8 cellular contexts compared by ENCODE assay signal in the genomic region with DNA sequence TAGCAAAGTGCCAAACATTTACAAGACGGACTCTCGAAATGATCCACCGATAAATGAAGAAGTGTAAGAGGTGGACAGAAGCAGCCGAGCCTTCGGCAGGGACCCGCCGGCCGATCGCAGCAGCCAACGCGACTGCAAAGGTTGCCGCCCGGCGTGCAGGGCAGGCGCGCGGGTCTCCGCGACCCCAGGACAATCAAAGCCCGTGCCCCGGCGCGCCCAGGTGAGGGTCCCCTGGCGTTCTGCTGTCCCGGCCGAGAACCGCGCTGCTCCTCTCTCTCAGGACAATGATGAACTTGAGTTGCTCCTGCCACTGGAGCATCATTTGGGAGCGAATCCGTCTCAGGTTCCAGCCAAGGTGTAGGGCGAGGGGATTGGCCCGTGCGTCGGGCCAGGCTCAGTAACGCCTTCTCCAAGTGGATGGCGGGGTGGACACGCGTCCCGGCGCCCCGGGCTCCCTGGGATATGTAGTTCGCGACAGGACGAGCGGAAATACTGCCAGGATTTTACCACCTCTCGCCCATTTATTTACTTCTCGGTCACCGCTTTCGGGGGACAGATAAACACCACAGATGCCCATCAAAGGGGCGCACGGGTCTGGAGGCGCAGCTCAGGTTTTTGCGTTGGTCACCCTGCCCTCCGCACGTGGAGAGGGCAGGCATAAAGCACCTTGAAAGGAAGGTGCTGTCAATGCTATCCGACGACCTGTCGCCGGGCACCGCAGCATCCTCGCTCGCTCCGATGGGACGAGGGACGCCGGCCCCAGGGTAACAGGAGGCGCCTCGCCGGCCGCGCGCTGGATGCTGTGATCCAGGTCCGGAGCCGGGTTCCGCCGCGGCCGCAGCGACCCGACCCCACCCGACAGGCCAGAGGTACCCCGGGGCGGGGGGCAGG. TPM values are rescaled to one million over a fixed set of nuclear protein-coding genes. Genes with fewer than 3 reads are reported as not detected.
A peak's percentile ranks its signal among the peaks of the same experiment; 100 is the strongest.
DNase-seq lines count a peak whose midpoint lies in the region; ATAC-seq and TF ChIP-seq lines count a peak whose summit lies in the region.

BIVM (plus strand) TSS at position 467 of the 891 bp plus-strand sequence. CDS start 8,149 bp downstream, outside the sequence.
POGLUT2 (minus strand) TSS at position 324 of the 891 bp plus-strand sequence; CDS start at position 18, 306 bp downstream.

- no peaks in the 10 kb centered on the region for H3K36me3 Mint-ChIP-seq in natural killer cell

- peaks cover 30 to 41% of the 10 kb centered on the region in 2 donors for H3K4me1 Mint-ChIP-seq in natural killer cell

- no peaks in the 10 kb centered on the region for H3K9me3 Mint-ChIP-seq in natural killer cell

- peaks cover 0 to 3% of the 10 kb centered on the region in 2 donors for H3K27me3 Mint-ChIP-seq in natural killer cell (ENCODE audit: low read depth in 2 of 2)

- no peak for TF ChIP-seq CTCF in LNCaP clone FGC (IDR thresholded peaks at IDR 0.05; ENCODE audit: control insufficient read depth, extremely low read depth, insufficient read depth)
- no peak for TF ChIP-seq CTCF in fibroblast of the aortic adventitia (IDR thresholded peaks at IDR 0.05; ENCODE audit: insufficient read depth, low read length)
- TF ChIP-seq CTCF in natural killer cell (IDR thresholded peaks at IDR 0.05), result no peak

- peak; percentile 75 to 81 (median 79) for ATAC-seq in natural killer cell

- H3K4me3 ChIP-seq in LNCaP clone FGC (ENCODE audit: low read depth, low read length) (peak within 1 kb of the TSS; percentile 71), fibroblast of the aortic adventitia (ENCODE audit: low read depth, low read length) (peak within 1 kb of the TSS; percentile 94)

- peak within 1 kb of the TSS; percentile 79 to 88 for H3K27ac Mint-ChIP-seq in natural killer cell

- peak within 1 kb of the TSS; percentile 96 for H3K4me3 Mint-ChIP-seq in natural killer cell

- intact Hi-C loops in natural killer cell (cut with micrococcal nuclease), result no loop called here

- DNase-seq in ELF-1 (ENCODE audit: low read depth, low spot score), result peak; percentile 95
- peak; percentile 68 for DNase-seq in GOT3 (lab: John Stamatoyannopoulos, UW)
- DNase-seq in LNCaP clone FGC (ENCODE audit: low read depth), result peak; percentile 80
- DNase-seq in SHP77 (lab: John Stamatoyannopoulos, UW), result peak; percentile 97 to 99
- DNase-seq in activated effector memory CD4-positive, alpha-beta T cell treated with anti-CD3 and anti-CD28 coated beads, Interleukin-2, amount 50 U/mL, for 16 hours, result peak; percentile 88
- peak; percentile 89 for DNase-seq in fibroblast of the aortic adventitia (ENCODE audit: low read depth)
- DNase-seq in natural killer cell, result peak; percentile 55
- DNase-seq in stromal cell of bone marrow (ENCODE audit: low read depth), result peak; percentile 87

RNA-seq across cellular contexts. Expression of gene BIVM, which starts in this region (rescaled TPM):
- total RNA-seq in fibroblast of the aortic adventitia (ENCODE audit: low replicate concordance) (31.5 and 44.2 TPM in 2 replicates), natural killer cell (10 to 100 TPM; 16.7 to 31.6 (median 21.2) TPM)

RNA-seq across cellular contexts. Expression of gene POGLUT2, which starts in this region (rescaled TPM):
- total RNA-seq in fibroblast of the aortic adventitia (ENCODE audit: low replicate concordance) (9.6 and 17.8 TPM in 2 replicates), natural killer cell (1 to 10 TPM in 1 of 3 donors, under 1 TPM in 2; 0.28 to 5.1 (median 0.53) TPM)

Comparison
In these comparisons a context has a peak if more than half of its experiments do, and no peak if none do; other contexts are left out.
1. Peak in every context shown above with its lines: DNase-seq, ATAC-seq and H3K4me3 ChIP-seq.